ENCODE assay signal across 19 cellular contexts in the genomic region with DNA sequence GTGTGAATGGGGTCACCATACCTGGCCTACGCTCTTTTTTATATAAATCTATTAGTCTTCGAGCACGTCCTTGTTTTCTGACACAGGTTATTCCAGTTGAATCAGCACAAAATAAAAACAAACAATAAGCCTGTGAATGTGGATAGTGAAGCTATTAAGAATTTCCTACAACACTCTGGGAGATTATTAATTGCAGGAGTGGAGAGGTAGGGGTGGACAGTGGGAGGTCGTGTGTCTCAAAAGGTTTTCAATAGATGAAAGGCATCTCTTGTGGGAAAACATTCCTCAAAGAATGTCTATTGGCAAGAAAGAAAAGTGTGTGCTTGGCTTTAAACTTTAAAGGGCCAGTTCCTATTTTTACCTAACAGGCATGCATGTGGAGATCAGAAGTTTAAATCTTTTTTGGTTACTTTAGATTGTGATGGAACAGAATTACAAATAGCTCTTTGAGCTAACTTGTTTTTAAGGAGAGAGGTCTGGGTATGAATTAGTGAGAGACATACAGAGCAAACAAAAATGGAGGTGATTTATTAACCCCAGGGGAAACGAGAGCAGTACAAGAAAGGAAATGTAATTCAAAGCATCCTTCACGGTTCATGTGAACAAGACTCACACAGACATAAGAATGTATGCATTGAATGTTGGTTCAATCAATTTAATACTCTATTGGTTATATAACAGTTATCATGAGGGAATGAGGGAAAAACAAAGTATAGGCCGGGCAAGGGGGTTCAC. TPM values are rescaled to one million over a fixed set of nuclear protein-coding genes. Genes with fewer than 3 reads are reported as not detected.
DNase-seq lines count a peak whose midpoint lies in the region; ATAC-seq, FAIRE-seq and TF ChIP-seq lines count a peak whose summit lies in the region.
"Had no signal": no experiment of that assay in that cellular context is flagged by ENCODE, and none has a peak within 500 bp of the region (broad histone marks: within the 10 kb centered on the region; RNA-seq: fewer than 3 reads in every experiment).

No MANE protein-coding gene starts in this region.

- no peaks in the 10 kb centered on the region for H3K9me3 ChIP-seq in T-helper 17 cell (ENCODE audit: control insufficient read depth, low read length, poor library complexity, severe bottlenecking)
- H3K9me3 ChIP-seq: breast epithelium, heart right ventricle, lower lobe of right lung, vagina had no signal

- no peak for TF ChIP-seq CTCF in type B pancreatic cell (conservative IDR thresholded peaks at IDR 0.05)

- peaks cover 28% of the 10 kb centered on the region for H3K4me1 Mint-ChIP-seq in activated naive CD4-positive, alpha-beta T cell treated with anti-CD3 and anti-CD28 coated beads, Interleukin-2, amount 50 U/mL, for 24 hours
- H3K4me1 Mint-ChIP-seq in T-helper 17 cell (peaks cover 19% of the 10 kb centered on the region), memory B cell (peaks cover 16% of the 10 kb centered on the region), type B pancreatic cell (ENCODE audit: unreplicated experiment) (peaks cover 14% of the 10 kb centered on the region)

- ATAC-seq in T-helper 17 cell (no peak), memory B cell (ENCODE audit: low read depth) (peak; percentile 47)
- no peak for ATAC-seq in activated CD4-positive, CD25-positive, alpha-beta regulatory T cell treated with anti-CD3 and anti-CD28 coated beads, Interleukin-2, amount 50 U/mL, for 24 hours
- ATAC-seq: heart right ventricle, lower lobe of right lung had no signal

- FAIRE-seq in urothelium cell line (lab: Jason Lieb, UNC): no peak

- H3K27ac Mint-ChIP-seq in activated naive CD4-positive, alpha-beta T cell treated with anti-CD3 and anti-CD28 coated beads, Interleukin-2, amount 50 U/mL, for 24 hours: peak overlapping the region; percentile 35
- peak overlapping the region; percentile 84 for H3K27ac Mint-ChIP-seq in T-helper 17 cell
- H3K27ac Mint-ChIP-seq in memory B cell: peak overlapping the region; percentile 39
- H3K27ac Mint-ChIP-seq in type B pancreatic cell: no peak overlapping the region

- no peaks in the 10 kb centered on the region for H3K27me3 Mint-ChIP-seq in activated naive CD4-positive, alpha-beta T cell treated with anti-CD3 and anti-CD28 coated beads, Interleukin-2, amount 50 U/mL, for 24 hours
- H3K27me3 Mint-ChIP-seq in T-helper 17 cell: no peaks in the 10 kb centered on the region
- no peaks in the 10 kb centered on the region for H3K27me3 Mint-ChIP-seq in memory B cell
- no peaks in the 10 kb centered on the region for H3K27me3 Mint-ChIP-seq in type B pancreatic cell
- H3K27me3 Mint-ChIP-seq: activated naive CD8-positive, alpha-beta T cell had no signal

- peaks cover 9% of the 10 kb centered on the region for H3K36me3 Mint-ChIP-seq in activated naive CD4-positive, alpha-beta T cell treated with anti-CD3 and anti-CD28 coated beads, Interleukin-2, amount 50 U/mL, for 24 hours
- H3K36me3 Mint-ChIP-seq in T-helper 17 cell (ENCODE audit: low read depth) (peaks cover 7% of the 10 kb centered on the region), memory B cell (peaks cover 12% of the 10 kb centered on the region), type B pancreatic cell (peaks cover 12% of the 10 kb centered on the region)

- no peak overlapping the region for H3K4me3 Mint-ChIP-seq in activated naive CD4-positive, alpha-beta T cell treated with anti-CD3 and anti-CD28 coated beads, Interleukin-2, amount 50 U/mL, for 24 hours
- H3K4me3 Mint-ChIP-seq in T-helper 17 cell: no peak overlapping the region
- peak overlapping the region; percentile 22 for H3K4me3 Mint-ChIP-seq in memory B cell
- H3K4me3 Mint-ChIP-seq in type B pancreatic cell: peak overlapping the region; percentile 0
- H3K4me3 Mint-ChIP-seq: activated naive CD8-positive, alpha-beta T cell had no signal

- DNase-seq in activated naive CD4-positive, alpha-beta T cell treated with anti-CD3 and anti-CD28 coated beads, Interleukin-2, amount 50 U/mL, for 16 hours: no peak
- DNase-seq in T-helper 17 cell: no peak
- no peak for DNase-seq in memory B cell (ENCODE audit: low spot score in 2 of 2)
- no peak for DNase-seq in type B pancreatic cell (ENCODE audit: extremely low spot score, unreplicated experiment)
- DNase-seq in activated gamma-delta T cell (lab: John Stamatoyannopoulos, UW): no peak
- no peak for DNase-seq in urothelium cell line (ENCODE audit: low spot score)
- DNase-seq: activated CD4-positive, alpha-beta T cell treated with anti-CD3 and anti-CD28 coated beads, Interleukin-2, amount 50 U/mL, for 4 hours; activated T-cell treated with anti-CD3 and anti-CD28 coated beads for 4 hours; heart right ventricle; lower lobe of right lung; NCI-H526 treated with DMSO at 0.1 percent for 48 hours; SHP77 treated with DMSO at 0.1 percent for 48 hours; stimulated activated CD4-positive, alpha-beta T cell treated with anti-CD3 and anti-CD28 coated beads, Interleukin-2, amount 100 ng/mL, for 48 hours had no signal

- no peaks in the 10 kb centered on the region for H3K9me3 Mint-ChIP-seq in activated naive CD4-positive, alpha-beta T cell treated with anti-CD3 and anti-CD28 coated beads, Interleukin-2, amount 50 U/mL, for 24 hours
- H3K9me3 Mint-ChIP-seq in memory B cell (no peaks in the 10 kb centered on the region), type B pancreatic cell (no peaks in the 10 kb centered on the region)

RNA-seq across cellular contexts. Expression of a gene that starts 9.0 kb away (rescaled TPM):
- total RNA-seq in T-helper 17 cell (10 to 100 TPM; 16.0 to 16.8 TPM), type B pancreatic cell (ENCODE audit: low replicate concordance) (18.0 and 22.5 TPM in 2 replicates)

RNA-seq across cellular contexts. Expression of a gene that starts 9.1 kb away (rescaled TPM):
- total RNA-seq in T-helper 17 cell: 10 to 100 TPM; 67.4 to 81.4 TPM
- total RNA-seq in type B pancreatic cell (ENCODE audit: low replicate concordance): 91.5 and 129 TPM in 2 replicates

RNA-seq across cellular contexts. Expression of a gene that starts 58.8 kb away (rescaled TPM):
- under 1 TPM in 1 of 2 donors, not detected in 1; 0.52 TPM for total RNA-seq in T-helper 17 cell
- total RNA-seq in type B pancreatic cell (ENCODE audit: low replicate concordance): 9.6 and 98.8 TPM in 2 replicates
- total RNA-seq: T-helper 1 cell treated with Interleukin-12 subunit alpha and Interleukin-12 subunit beta and Interleukin-4 antibody, amounts not matched to agents 30 ng/mL and 1 ng/mL, for 36 hours had no signal

Comparison
In these comparisons a context has a peak if more than half of its experiments do, and no peak if none do; other contexts are left out.
1. H3K4me3 Mint-ChIP-seq: peak in memory B cell (single experiment) and type B pancreatic cell (single experiment); none in activated naive CD4-positive, alpha-beta T cell treated with anti-CD3 and anti-CD28 coated beads, Interleukin-2, amount 50 U/mL, for 24 hours (single experiment) and T-helper 17 cell (single experiment).